In genomic region chr2:84486436-84487115, GRCh38 we compare ENCODE assay signal across 10 cellular contexts. TPM values are rescaled to one million over a fixed set of nuclear protein-coding genes. Genes with fewer than 3 reads are reported as not detected.
DNase-seq lines count a peak whose midpoint lies in the region; ATAC-seq and TF ChIP-seq lines count a peak whose summit lies in the region.
"Had no signal": no experiment of that assay in that cellular context is flagged by ENCODE, and none has a peak within 500 bp of the region (broad histone marks: within the 10 kb centered on the region; RNA-seq: fewer than 3 reads in every experiment).

No MANE protein-coding gene starts in this region.

- no peaks in the 10 kb centered on the region for H3K79me2 ChIP-seq in fibroblast of lung (ENCODE audit: control insufficient read depth, insufficient read depth, low read length)

- peak; percentile 90 for DNase-seq in DMS79 treated with DMSO at 0.1 percent for 48 hours (lab: John Stamatoyannopoulos, UW)
- DNase-seq in NCI-H226, result peak; percentile 48
- peak; percentile 58 to 71 for DNase-seq in fibroblast of lung (ENCODE audit: low read depth in 2 of 2)
- no peak for DNase-seq in osteocyte (ENCODE audit: extremely low spot score, unreplicated experiment)
- no peak for DNase-seq in activated T-cell treated with anti-CD3 and anti-CD28 coated beads, Interleukin-2, amount 50 U/mL, for 24 hours
- no peak for DNase-seq in suprapubic skin (ENCODE audit: low spot score in 2 of 2)
- DNase-seq: DND-41 had no signal

- no peak overlapping the region for H3K27ac ChIP-seq in fibroblast of lung (ENCODE audit: insufficient read depth, low read length)
- no peak overlapping the region for H3K27ac ChIP-seq in suprapubic skin

- no peak for TF ChIP-seq EP300 in suprapubic skin (IDR thresholded peaks at IDR 0.05)

- ATAC-seq in GM21526 (IDR thresholded peaks at IDR 0.05; ENCODE audit: low FRiP score, unreplicated experiment) (no peak), GM18520 (IDR thresholded peaks at IDR 0.05; ENCODE audit: unreplicated experiment) (no peak)

- TF ChIP-seq POLR2A in suprapubic skin (IDR thresholded peaks at IDR 0.05), result no peak

- H3K27me3 Mint-ChIP-seq in osteocyte (ENCODE audit: unreplicated experiment), result no peaks in the 10 kb centered on the region
- H3K27me3 Mint-ChIP-seq in activated T-cell treated with anti-CD3 and anti-CD28 coated beads, Interleukin-2, amount 50 U/mL, for 24 hours, result no peaks in the 10 kb centered on the region

- H3K36me3 Mint-ChIP-seq in osteocyte (ENCODE audit: unreplicated experiment), result no peaks in the 10 kb centered on the region
- H3K36me3 Mint-ChIP-seq in activated T-cell treated with anti-CD3 and anti-CD28 coated beads, Interleukin-2, amount 50 U/mL, for 24 hours (ENCODE audit: low read depth), result no peaks in the 10 kb centered on the region

- 88% methylated on average over 2 of the region's 2 CpGs for WGBS in suprapubic skin

- H3K9me3 ChIP-seq in fibroblast of lung (ENCODE audit: control insufficient read depth, insufficient read depth, low read depth, low read length) (no peaks in the 10 kb centered on the region), suprapubic skin (no peaks in the 10 kb centered on the region)

- H3K27me3 ChIP-seq in fibroblast of lung (ENCODE audit: control insufficient read depth, insufficient read depth, low read length) (no peaks in the 10 kb centered on the region), suprapubic skin (no peaks in the 10 kb centered on the region)

- no peaks in the 10 kb centered on the region for H3K9me3 Mint-ChIP-seq in osteocyte (ENCODE audit: unreplicated experiment)
- no peaks in the 10 kb centered on the region for H3K9me3 Mint-ChIP-seq in activated T-cell treated with anti-CD3 and anti-CD28 coated beads, Interleukin-2, amount 50 U/mL, for 24 hours
- H3K9me3 Mint-ChIP-seq: activated T-helper 2 cell treated with anti-CD3 and anti-CD28 coated beads, Interferon-gamma antibody, Interleukin-2, Interleukin-4, amounts not matched to agents 10 μg/mL and 5 μg/mL and 100 μg/mL, durations not matched to agents 14 hours and 24 hours and 36 hours had no signal

- peaks cover 37% of the 10 kb centered on the region for H3K4me1 Mint-ChIP-seq in osteocyte (ENCODE audit: unreplicated experiment)
- H3K4me1 Mint-ChIP-seq in activated T-cell treated with anti-CD3 and anti-CD28 coated beads, Interleukin-2, amount 50 U/mL, for 24 hours (ENCODE audit: low read depth), result peaks cover 11% of the 10 kb centered on the region

- H3K36me3 ChIP-seq in fibroblast of lung (ENCODE audit: control insufficient read depth, insufficient read depth, low read length), result no peaks in the 10 kb centered on the region
- no peaks in the 10 kb centered on the region for H3K36me3 ChIP-seq in suprapubic skin

- TF ChIP-seq CTCF in fibroblast of lung (conservative IDR thresholded peaks at IDR 0.05 in 1 of 2, IDR thresholded peaks at IDR 0.05 in 1 of 2; ENCODE audit: low read depth in 1 of 2, low read length in 2 of 2), result no peak
- TF ChIP-seq CTCF in osteocyte (IDR thresholded peaks at IDR 0.05), result no peak
- TF ChIP-seq CTCF in suprapubic skin (IDR thresholded peaks at IDR 0.05), result no peak

- no peak overlapping the region for H3K4me2 ChIP-seq in fibroblast of lung (ENCODE audit: extremely low read depth, insufficient read depth, low read length)

- no peak overlapping the region for H3K9ac ChIP-seq in fibroblast of lung (ENCODE audit: insufficient read depth, low read length)

- H4K20me1 ChIP-seq in fibroblast of lung (ENCODE audit: control insufficient read depth, extremely low read depth, insufficient read depth, low read length), result no peaks in the 10 kb centered on the region

- H3K4me3 Mint-ChIP-seq in osteocyte (ENCODE audit: unreplicated experiment), result no peak overlapping the region
- H3K4me3 Mint-ChIP-seq in activated T-cell treated with anti-CD3 and anti-CD28 coated beads, Interleukin-2, amount 50 U/mL, for 24 hours, result no peak overlapping the region

- H3K4me1 ChIP-seq in fibroblast of lung (ENCODE audit: control insufficient read depth, extremely low read depth, insufficient read depth, low read length) (peaks cover under 1% of the 10 kb centered on the region), suprapubic skin (no peaks in the 10 kb centered on the region)

- no peak overlapping the region for H3K4me3 ChIP-seq in fibroblast of lung (replicated peaks in 1 of 4; ENCODE audit: control extremely low read depth in 1 of 4, insufficient read depth in 1 of 4, low read depth in 3 of 4, low read length in 4 of 4)
- no peak overlapping the region for H3K4me3 ChIP-seq in suprapubic skin

- no peak overlapping the region for H2AFZ ChIP-seq in fibroblast of lung (ENCODE audit: low read length)

- H3K27ac Mint-ChIP-seq in osteocyte (ENCODE audit: unreplicated experiment), result peak overlapping the region; percentile 42
- H3K27ac Mint-ChIP-seq in activated T-cell treated with anti-CD3 and anti-CD28 coated beads, Interleukin-2, amount 50 U/mL, for 24 hours, result no peak overlapping the region
- H3K27ac Mint-ChIP-seq: activated T-helper 2 cell treated with anti-CD3 and anti-CD28 coated beads, Interferon-gamma antibody, Interleukin-2, Interleukin-4, amounts not matched to agents 10 μg/mL and 5 μg/mL and 100 μg/mL, durations not matched to agents 14 hours and 24 hours and 36 hours had no signal

RNA-seq across cellular contexts. Expression of gene SUCLG1, which starts 27.5 kb away (rescaled TPM):
- 63.1 and 71.1 TPM in 2 replicates for total RNA-seq in fibroblast of lung
- polyA plus RNA-seq in fibroblast of lung, result 50.0 and 53.0 TPM in 2 replicates
- polyA plus RNA-seq in fibroblast of lung (2012), result 66.2 and 74.9 TPM in 2 replicates
- 11.1 and 20.0 TPM in 2 replicates for polyA minus RNA-seq in fibroblast of lung (ENCODE audit: low replicate concordance)
- total RNA-seq in osteocyte, result 51.8 and 52.4 TPM in 2 replicates
- total RNA-seq in suprapubic skin, result 10 to 100 TPM; 39.7 to 86.2 (median 71.5) TPM

RNA-seq across cellular contexts. Expression of gene DNAH6, which starts 29.7 kb away (rescaled TPM):
- under 0.01 TPM in 2 replicates for total RNA-seq in fibroblast of lung
- polyA plus RNA-seq in fibroblast of lung, result 0.01 TPM in 1 of 2 replicates, not detected in the other
- not detected in 2 replicates for polyA plus RNA-seq in fibroblast of lung (2012)
- not detected in 2 replicates for polyA minus RNA-seq in fibroblast of lung (ENCODE audit: low replicate concordance)
- 0.10 TPM in 1 of 2 replicates, not detected in the other for total RNA-seq in osteocyte
- 1 to 10 TPM in 1 of 4 donors, under 1 TPM in 3; 0.16 to 1.2 (median 0.47) TPM for total RNA-seq in suprapubic skin

Comparison
In these comparisons a context has a peak if more than half of its experiments do, and no peak if none do; other contexts are left out.
1. DNase-seq: peak in DMS79 treated with DMSO at 0.1 percent for 48 hours (single experiment), NCI-H226 (single experiment) and fibroblast of lung (2 of 2); none in osteocyte (single experiment), activated T-cell treated with anti-CD3 and anti-CD28 coated beads, Interleukin-2, amount 50 U/mL, for 24 hours (single experiment) and suprapubic skin (0 of 2).